27 cellular contexts compared by ENCODE assay signal in genomic region chr7:8567626-8568025, GRCh38.
"Had no signal": no experiment of that assay in that cellular context is flagged by ENCODE, and none has a peak within 500 bp of the region (broad histone marks: within the 10 kb centered on the region; RNA-seq: fewer than 3 reads in every experiment).

No MANE protein-coding gene starts in this region.

- DNase-seq: activated effector memory CD4-positive, alpha-beta T cell treated with anti-CD3 and anti-CD28 coated beads, Interleukin-2, amount 50 U/mL, for 16 hours; activated effector memory CD4-positive, alpha-beta T cell treated with Interleukin-2 at 50 U/mL for 16 hours; activated gamma-delta T cell; activated gamma-delta T cell treated with Interleukin-2 at 50 U/mL for 16 hours; activated naive CD4-positive, alpha-beta T cell; activated naive CD4-positive, alpha-beta T cell treated with anti-CD3 and anti-CD28 coated beads for 36 hours; activated naive CD4-positive, alpha-beta T cell treated with anti-CD3 and anti-CD28 coated beads, Interleukin-2, amount 10 ng/mL, durations not matched to agents 7 days and 5 days; activated naive CD4-positive, alpha-beta T cell treated with anti-CD3 and anti-CD28 coated beads, Interleukin-2, amount 50 U/mL, for 16 hours; activated naive CD4-positive, alpha-beta T cell treated with Interleukin-2 at 50 U/mL for 16 hours; activated naive CD8-positive, alpha-beta T cell treated with anti-CD3 and anti-CD28 coated beads for 36 hours; activated naive CD8-positive, alpha-beta T cell treated with anti-CD3 and anti-CD28 coated beads, Interleukin-2, amount 10 ng/mL, durations not matched to agents 7 days and 5 days; activated naive CD8-positive, alpha-beta T cell treated with anti-CD3 and anti-CD28 coated beads, Interleukin-2, amount 50 U/mL, for 24 hours; activated T-cell treated with anti-CD3 and anti-CD28 coated beads, Interleukin-2, amount 50 U/mL, for 1 hour; activated T-cell treated with anti-CD3 and anti-CD28 coated beads, Interleukin-2, amount 50 U/mL, for 24 hours; activated T-cell treated with anti-CD3 and anti-CD28 coated beads, Interleukin-2, amount 50 U/mL, for 4 hours; activated T-cell treated with anti-CD3 and anti-CD28 coated beads, Interleukin-2, amount 50 U/mL, for 48 hours; activated T-cell treated with anti-CD3 and anti-CD28 coated beads, Interleukin-2, amount 50 U/mL, for 72 hours; adrenal gland; amniotic stem cell; amygdala; anterior cingulate cortex; aorta; body of pancreas; brain microvascular endothelial cell; central memory CD4-positive, alpha-beta T cell had no signal

- ATAC-seq: activated naive CD4-positive, alpha-beta T cell treated with anti-CD3 and anti-CD28 coated beads, Interleukin-2, amount 50 U/mL, for 72 hours; activated naive CD8-positive, alpha-beta T cell treated with anti-CD3 and anti-CD28 coated beads, Interleukin-2, amount 50 U/mL, for 24 hours; activated T-cell treated with anti-CD3 and anti-CD28 coated beads, Interleukin-2, amount 50 U/mL, for 4 hours; activated T-cell treated with anti-CD3 and anti-CD28 coated beads, Interleukin-2, amount 50 U/mL, for 72 hours; activated T-helper 17 cell treated with anti-CD3 and anti-CD28 coated beads, Interleukin-2, amount 50 U/mL, for 72 hours; body of pancreas had no signal
